Comparison of ENCODE assay signal across 3 cellular contexts in the genomic region with DNA sequence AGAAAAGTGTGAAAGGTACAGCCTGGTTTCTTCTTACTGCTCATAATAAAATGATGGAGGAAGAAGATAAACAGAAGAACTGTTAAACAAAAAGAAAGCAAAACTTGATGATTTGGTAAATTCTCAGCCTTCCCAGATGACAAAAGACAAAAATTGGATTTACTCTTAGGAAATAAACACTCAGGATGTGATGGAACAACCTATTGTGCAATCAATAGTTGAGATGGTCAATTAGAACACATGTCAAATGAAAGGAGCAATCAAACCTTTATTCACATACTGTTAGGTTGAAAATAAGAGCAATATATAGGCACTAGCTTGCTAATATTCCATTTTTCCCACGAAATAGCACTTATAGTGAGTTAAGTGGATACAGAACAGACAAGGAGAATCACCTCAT.
TF ChIP-seq lines count a peak whose summit lies in the region.

No MANE protein-coding gene starts in this region.

TF ChIP-seq in GM23338, 12 proteins besides CTCF, POLR2A, EP300 and RAD21 (continues in another document):
- no peak for TF ChIP-seq POLR2AphosphoS5 (IDR thresholded peaks at IDR 0.05; ENCODE audit: low read depth)
- TF ChIP-seq, protein P1, sequence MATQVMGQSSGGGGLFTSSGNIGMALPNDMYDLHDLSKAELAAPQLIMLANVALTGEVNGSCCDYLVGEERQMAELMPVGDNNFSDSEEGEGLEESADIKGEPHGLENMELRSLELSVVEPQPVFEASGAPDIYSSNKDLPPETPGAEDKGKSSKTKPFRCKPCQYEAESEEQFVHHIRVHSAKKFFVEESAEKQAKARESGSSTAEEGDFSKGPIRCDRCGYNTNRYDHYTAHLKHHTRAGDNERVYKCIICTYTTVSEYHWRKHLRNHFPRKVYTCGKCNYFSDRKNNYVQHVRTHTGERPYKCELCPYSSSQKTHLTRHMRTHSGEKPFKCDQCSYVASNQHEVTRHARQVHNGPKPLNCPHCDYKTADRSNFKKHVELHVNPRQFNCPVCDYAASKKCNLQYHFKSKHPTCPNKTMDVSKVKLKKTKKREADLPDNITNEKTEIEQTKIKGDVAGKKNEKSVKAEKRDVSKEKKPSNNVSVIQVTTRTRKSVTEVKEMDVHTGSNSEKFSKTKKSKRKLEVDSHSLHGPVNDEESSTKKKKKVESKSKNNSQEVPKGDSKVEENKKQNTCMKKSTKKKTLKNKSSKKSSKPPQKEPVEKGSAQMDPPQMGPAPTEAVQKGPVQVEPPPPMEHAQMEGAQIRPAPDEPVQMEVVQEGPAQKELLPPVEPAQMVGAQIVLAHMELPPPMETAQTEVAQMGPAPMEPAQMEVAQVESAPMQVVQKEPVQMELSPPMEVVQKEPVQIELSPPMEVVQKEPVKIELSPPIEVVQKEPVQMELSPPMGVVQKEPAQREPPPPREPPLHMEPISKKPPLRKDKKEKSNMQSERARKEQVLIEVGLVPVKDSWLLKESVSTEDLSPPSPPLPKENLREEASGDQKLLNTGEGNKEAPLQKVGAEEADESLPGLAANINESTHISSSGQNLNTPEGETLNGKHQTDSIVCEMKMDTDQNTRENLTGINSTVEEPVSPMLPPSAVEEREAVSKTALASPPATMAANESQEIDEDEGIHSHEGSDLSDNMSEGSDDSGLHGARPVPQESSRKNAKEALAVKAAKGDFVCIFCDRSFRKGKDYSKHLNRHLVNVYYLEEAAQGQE (IDR thresholded peaks at IDR 0.05; ENCODE audit: unreplicated experiment) = no peak
- TF ChIP-seq STAT1 (IDR thresholded peaks at IDR 0.05; ENCODE audit: unreplicated experiment) = no peak
- TF ChIP-seq, protein P2, sequence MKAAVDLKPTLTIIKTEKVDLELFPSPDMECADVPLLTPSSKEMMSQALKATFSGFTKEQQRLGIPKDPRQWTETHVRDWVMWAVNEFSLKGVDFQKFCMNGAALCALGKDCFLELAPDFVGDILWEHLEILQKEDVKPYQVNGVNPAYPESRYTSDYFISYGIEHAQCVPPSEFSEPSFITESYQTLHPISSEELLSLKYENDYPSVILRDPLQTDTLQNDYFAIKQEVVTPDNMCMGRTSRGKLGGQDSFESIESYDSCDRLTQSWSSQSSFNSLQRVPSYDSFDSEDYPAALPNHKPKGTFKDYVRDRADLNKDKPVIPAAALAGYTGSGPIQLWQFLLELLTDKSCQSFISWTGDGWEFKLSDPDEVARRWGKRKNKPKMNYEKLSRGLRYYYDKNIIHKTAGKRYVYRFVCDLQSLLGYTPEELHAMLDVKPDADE (IDR thresholded peaks at IDR 0.05) = no peak
- no peak for TF ChIP-seq CREB1 (CRISPR knock-in tag; IDR thresholded peaks at IDR 0.05; ENCODE audit: low read depth)
- no peak for TF ChIP-seq ZNF331 (CRISPR knock-in tag; IDR thresholded peaks at IDR 0.05; ENCODE audit: low read depth)

TF ChIP-seq in IMR-90, 13 proteins besides CTCF, POLR2A, EP300 and RAD21:
- TF ChIP-seq MXI1 (IDR thresholded peaks at IDR 0.05; ENCODE audit: borderline replicate concordance, low read depth, low read length) (no peak), RCOR1 (IDR thresholded peaks at IDR 0.05; ENCODE audit: insufficient replicate concordance, low read length) (no peak), CEBPB (IDR thresholded peaks at IDR 0.05; ENCODE audit: low read depth, low read length) (peak; percentile 80)
TF ChIP-seq in IMR-90: peak in this region for 1.

TF ChIP-seq in H1, 55 proteins besides CTCF, POLR2A, EP300 and RAD21:
- TF ChIP-seq SIRT6 (IDR thresholded peaks at IDR 0.05; ENCODE audit: low read length) (no peak), CEBPB (IDR thresholded peaks at IDR 0.05; ENCODE audit: low read depth, low read length) (peak; percentile 18; the same call in 1 of the 2 replicates)
TF ChIP-seq in H1: peak in this region for 1.
